Comparison of ENCODE assay signal across 8 cellular contexts in the genomic region with DNA sequence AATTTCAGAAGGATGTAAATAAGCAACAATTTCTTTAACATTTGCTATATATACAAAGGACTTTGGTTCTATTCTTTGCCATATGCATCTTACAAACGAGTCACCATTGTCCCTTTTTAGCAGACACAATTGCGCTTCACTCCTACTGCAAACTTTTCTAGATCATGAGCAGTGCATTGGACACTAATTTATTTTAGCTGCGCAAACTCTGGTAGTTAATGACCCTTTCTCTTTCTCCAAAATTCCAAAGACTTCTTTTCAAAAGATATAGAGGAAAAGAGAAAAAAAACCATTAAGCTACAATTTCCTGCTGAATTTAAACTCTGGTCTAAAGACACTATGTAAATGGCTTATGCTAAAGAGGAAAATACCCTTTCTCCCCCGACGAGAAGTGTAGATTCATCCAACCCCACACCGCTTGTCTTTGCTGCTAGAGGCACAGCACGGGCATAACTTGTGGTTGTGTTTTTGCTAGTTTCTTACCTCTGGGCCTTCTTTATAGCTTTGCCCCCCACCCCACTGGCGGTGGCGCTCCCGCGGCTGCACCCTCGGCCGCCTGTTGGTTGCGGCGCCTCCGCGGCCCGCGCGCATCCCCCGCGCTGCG.
A peak's percentile ranks its signal among the peaks of the same experiment; 100 is the strongest.
DNase-seq lines count a peak whose midpoint lies in the region; ATAC-seq and TF ChIP-seq lines count a peak whose summit lies in the region.

No MANE protein-coding gene starts in this region.

- WGBS in right lobe of liver (ENCODE audit: insufficient coverage, low coverage, low lambda C conversion rate, missing lambda C conversion rate), result 11% methylated on average over 17 of the region's 23 CpGs

- no peaks in the 10 kb centered on the region for H3K36me3 ChIP-seq in right lobe of liver

- peaks cover 15% of the 10 kb centered on the region for H3K36me3 Mint-ChIP-seq in T-helper 1 cell treated with Interleukin-12 subunit alpha and Interleukin-12 subunit beta and Interleukin-4 antibody, amounts not matched to agents 30 μg/mL and 1 μg/mL, for 36 hours (ENCODE audit: low read depth)
- H3K36me3 Mint-ChIP-seq in T-helper 17 cell (ENCODE audit: low read depth), result peaks cover 4% of the 10 kb centered on the region

- no peaks in the 10 kb centered on the region for H3K9me3 Mint-ChIP-seq in T-helper 1 cell treated with Interleukin-12 subunit alpha and Interleukin-12 subunit beta and Interleukin-4 antibody, amounts not matched to agents 30 μg/mL and 1 μg/mL, for 36 hours

- peak overlapping the region; percentile 32 to 51 (median 37) for H3K4me3 ChIP-seq in right lobe of liver

- no peak for DNase-seq in T-helper 1 cell
- DNase-seq in T-helper 17 cell, result no peak
- DNase-seq in right lobe of liver, result no peak
- DNase-seq in hippocampal formation (lab: John Stamatoyannopoulos, UW), result no peak
- DNase-seq in stimulated activated CD4-positive, alpha-beta T cell treated with anti-CD3 and anti-CD28 coated beads, Interleukin-4, amount 100 ng/mL, for 4 hours, result no peak

- H3K27me3 ChIP-seq in right lobe of liver, result no peaks in the 10 kb centered on the region

- H3K9me3 ChIP-seq in T-helper 17 cell (ENCODE audit: control insufficient read depth, low read length, poor library complexity, severe bottlenecking) (no peaks in the 10 kb centered on the region), right lobe of liver (no peaks in the 10 kb centered on the region)

- peak overlapping the region; percentile 28 for H3K4me3 Mint-ChIP-seq in T-helper 1 cell treated with Interleukin-12 subunit alpha and Interleukin-12 subunit beta and Interleukin-4 antibody, amounts not matched to agents 30 μg/mL and 1 μg/mL, for 36 hours
- no peak overlapping the region for H3K4me3 Mint-ChIP-seq in T-helper 17 cell

- no peak overlapping the region for H3K27ac Mint-ChIP-seq in T-helper 1 cell treated with Interleukin-12 subunit alpha and Interleukin-12 subunit beta and Interleukin-4 antibody, amounts not matched to agents 30 μg/mL and 1 μg/mL, for 36 hours
- H3K27ac Mint-ChIP-seq in T-helper 17 cell, result no peak overlapping the region

- intact Hi-C loops in right lobe of liver (cut with DNase I), result loop anchor here in 1 of 2 donors (10.0 kb wide), 2 partner anchors 289 to 779 kb away; a partner anchor contains a TSS

- TF ChIP-seq POLR2A in right lobe of liver (IDR thresholded peaks at IDR 0.05), result no peak

- peaks cover 41% of the 10 kb centered on the region for H3K27me3 Mint-ChIP-seq in T-helper 1 cell treated with Interleukin-12 subunit alpha and Interleukin-12 subunit beta and Interleukin-4 antibody, amounts not matched to agents 30 μg/mL and 1 μg/mL, for 36 hours (ENCODE audit: low read depth)
- H3K27me3 Mint-ChIP-seq in T-helper 17 cell, result peaks cover 32% of the 10 kb centered on the region

- H3K27ac ChIP-seq in right lobe of liver, result peak overlapping the region in 1 of 3 donors; percentile 20

- TF ChIP-seq CTCF in right lobe of liver (IDR thresholded peaks at IDR 0.05), result no peak

- peaks cover 4% of the 10 kb centered on the region for H3K4me1 Mint-ChIP-seq in T-helper 1 cell treated with Interleukin-12 subunit alpha and Interleukin-12 subunit beta and Interleukin-4 antibody, amounts not matched to agents 30 μg/mL and 1 μg/mL, for 36 hours (ENCODE audit: low read depth)
- peaks cover 7% of the 10 kb centered on the region for H3K4me1 Mint-ChIP-seq in T-helper 17 cell

- H3K4me1 ChIP-seq in right lobe of liver, result peaks cover 0 to 13% (median 0%) of the 10 kb centered on the region in 4 donors

- ATAC-seq in HG03108 (IDR thresholded peaks at IDR 0.05; ENCODE audit: unreplicated experiment) (peak; percentile 15), T-helper 17 cell (peak; percentile 9), right lobe of liver (peak in 1 of 4 donors; percentile 2), GM18858 (IDR thresholded peaks at IDR 0.05; ENCODE audit: unreplicated experiment) (no peak)
